Comparison of ENCODE assay signal across 3 cellular contexts in the genomic region with DNA sequence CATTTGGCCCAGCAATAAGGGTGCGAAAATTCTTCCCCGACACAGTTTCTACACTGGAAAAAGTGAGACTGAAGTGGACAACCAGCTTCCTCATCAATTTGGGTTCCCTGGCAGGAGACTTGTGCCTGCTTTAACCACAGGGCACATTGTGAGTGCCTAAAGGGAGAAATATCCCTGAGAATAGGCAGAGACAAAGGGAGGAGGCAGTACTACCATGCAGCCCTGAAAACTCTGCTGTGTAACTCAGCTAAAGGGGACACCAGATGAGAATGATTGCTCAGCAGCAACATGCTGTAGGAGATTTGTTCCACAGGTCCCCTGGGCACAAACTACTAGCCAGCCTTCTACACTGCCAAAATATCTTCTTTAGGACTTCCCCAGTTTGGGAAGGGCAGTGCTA.
TF ChIP-seq lines count a peak whose summit lies in the region.

No MANE protein-coding gene starts in this region.

TF ChIP-seq in liver, 16 proteins besides CTCF, POLR2A, EP300 and RAD21:
- no peak for TF ChIP-seq NR2F2 (IDR thresholded peaks at IDR 0.05)
- TF ChIP-seq HNF4A (conservative IDR thresholded peaks at IDR 0.05): no peak
- TF ChIP-seq RXRA (IDR thresholded peaks at IDR 0.05): no peak
- TF ChIP-seq, protein P1, sequence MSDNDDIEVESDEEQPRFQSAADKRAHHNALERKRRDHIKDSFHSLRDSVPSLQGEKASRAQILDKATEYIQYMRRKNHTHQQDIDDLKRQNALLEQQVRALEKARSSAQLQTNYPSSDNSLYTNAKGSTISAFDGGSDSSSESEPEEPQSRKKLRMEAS (IDR thresholded peaks at IDR 0.05): no peak
- peak; percentile 9 for TF ChIP-seq HNF4G (IDR thresholded peaks at IDR 0.05)
- TF ChIP-seq, protein P2, sequence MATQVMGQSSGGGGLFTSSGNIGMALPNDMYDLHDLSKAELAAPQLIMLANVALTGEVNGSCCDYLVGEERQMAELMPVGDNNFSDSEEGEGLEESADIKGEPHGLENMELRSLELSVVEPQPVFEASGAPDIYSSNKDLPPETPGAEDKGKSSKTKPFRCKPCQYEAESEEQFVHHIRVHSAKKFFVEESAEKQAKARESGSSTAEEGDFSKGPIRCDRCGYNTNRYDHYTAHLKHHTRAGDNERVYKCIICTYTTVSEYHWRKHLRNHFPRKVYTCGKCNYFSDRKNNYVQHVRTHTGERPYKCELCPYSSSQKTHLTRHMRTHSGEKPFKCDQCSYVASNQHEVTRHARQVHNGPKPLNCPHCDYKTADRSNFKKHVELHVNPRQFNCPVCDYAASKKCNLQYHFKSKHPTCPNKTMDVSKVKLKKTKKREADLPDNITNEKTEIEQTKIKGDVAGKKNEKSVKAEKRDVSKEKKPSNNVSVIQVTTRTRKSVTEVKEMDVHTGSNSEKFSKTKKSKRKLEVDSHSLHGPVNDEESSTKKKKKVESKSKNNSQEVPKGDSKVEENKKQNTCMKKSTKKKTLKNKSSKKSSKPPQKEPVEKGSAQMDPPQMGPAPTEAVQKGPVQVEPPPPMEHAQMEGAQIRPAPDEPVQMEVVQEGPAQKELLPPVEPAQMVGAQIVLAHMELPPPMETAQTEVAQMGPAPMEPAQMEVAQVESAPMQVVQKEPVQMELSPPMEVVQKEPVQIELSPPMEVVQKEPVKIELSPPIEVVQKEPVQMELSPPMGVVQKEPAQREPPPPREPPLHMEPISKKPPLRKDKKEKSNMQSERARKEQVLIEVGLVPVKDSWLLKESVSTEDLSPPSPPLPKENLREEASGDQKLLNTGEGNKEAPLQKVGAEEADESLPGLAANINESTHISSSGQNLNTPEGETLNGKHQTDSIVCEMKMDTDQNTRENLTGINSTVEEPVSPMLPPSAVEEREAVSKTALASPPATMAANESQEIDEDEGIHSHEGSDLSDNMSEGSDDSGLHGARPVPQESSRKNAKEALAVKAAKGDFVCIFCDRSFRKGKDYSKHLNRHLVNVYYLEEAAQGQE (IDR thresholded peaks at IDR 0.05): no peak
- no peak for TF ChIP-seq TAF1 (conservative IDR thresholded peaks at IDR 0.05)

TF ChIP-seq in HepG2, 621 proteins besides CTCF, POLR2A, EP300 and RAD21:
- TF ChIP-seq, protein P3, sequence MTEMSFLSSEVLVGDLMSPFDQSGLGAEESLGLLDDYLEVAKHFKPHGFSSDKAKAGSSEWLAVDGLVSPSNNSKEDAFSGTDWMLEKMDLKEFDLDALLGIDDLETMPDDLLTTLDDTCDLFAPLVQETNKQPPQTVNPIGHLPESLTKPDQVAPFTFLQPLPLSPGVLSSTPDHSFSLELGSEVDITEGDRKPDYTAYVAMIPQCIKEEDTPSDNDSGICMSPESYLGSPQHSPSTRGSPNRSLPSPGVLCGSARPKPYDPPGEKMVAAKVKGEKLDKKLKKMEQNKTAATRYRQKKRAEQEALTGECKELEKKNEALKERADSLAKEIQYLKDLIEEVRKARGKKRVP (CRISPR knock-in tag; IDR thresholded peaks at IDR 0.05): no peak
- no peak for TF ChIP-seq ARID2 (CRISPR knock-in tag; IDR thresholded peaks at IDR 0.05; ENCODE audit: borderline replicate concordance)
- no peak for TF ChIP-seq SP5 (CRISPR knock-in tag; IDR thresholded peaks at IDR 0.05; ENCODE audit: borderline replicate concordance, low read depth)
- no peak for TF ChIP-seq NCOA5 (CRISPR knock-in tag; IDR thresholded peaks at IDR 0.05)
- no peak for TF ChIP-seq SRY (CRISPR knock-in tag; IDR thresholded peaks at IDR 0.05)
- TF ChIP-seq, protein P4, sequence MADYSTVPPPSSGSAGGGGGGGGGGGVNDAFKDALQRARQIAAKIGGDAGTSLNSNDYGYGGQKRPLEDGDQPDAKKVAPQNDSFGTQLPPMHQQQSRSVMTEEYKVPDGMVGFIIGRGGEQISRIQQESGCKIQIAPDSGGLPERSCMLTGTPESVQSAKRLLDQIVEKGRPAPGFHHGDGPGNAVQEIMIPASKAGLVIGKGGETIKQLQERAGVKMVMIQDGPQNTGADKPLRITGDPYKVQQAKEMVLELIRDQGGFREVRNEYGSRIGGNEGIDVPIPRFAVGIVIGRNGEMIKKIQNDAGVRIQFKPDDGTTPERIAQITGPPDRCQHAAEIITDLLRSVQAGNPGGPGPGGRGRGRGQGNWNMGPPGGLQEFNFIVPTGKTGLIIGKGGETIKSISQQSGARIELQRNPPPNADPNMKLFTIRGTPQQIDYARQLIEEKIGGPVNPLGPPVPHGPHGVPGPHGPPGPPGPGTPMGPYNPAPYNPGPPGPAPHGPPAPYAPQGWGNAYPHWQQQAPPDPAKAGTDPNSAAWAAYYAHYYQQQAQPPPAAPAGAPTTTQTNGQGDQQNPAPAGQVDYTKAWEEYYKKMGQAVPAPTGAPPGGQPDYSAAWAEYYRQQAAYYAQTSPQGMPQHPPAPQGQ (CRISPR knock-in tag; IDR thresholded peaks at IDR 0.05; ENCODE audit: borderline replicate concordance): no peak
- no peak for TF ChIP-seq ZNF773 (CRISPR knock-in tag; IDR thresholded peaks at IDR 0.05; ENCODE audit: borderline replicate concordance)
- TF ChIP-seq, protein P5, sequence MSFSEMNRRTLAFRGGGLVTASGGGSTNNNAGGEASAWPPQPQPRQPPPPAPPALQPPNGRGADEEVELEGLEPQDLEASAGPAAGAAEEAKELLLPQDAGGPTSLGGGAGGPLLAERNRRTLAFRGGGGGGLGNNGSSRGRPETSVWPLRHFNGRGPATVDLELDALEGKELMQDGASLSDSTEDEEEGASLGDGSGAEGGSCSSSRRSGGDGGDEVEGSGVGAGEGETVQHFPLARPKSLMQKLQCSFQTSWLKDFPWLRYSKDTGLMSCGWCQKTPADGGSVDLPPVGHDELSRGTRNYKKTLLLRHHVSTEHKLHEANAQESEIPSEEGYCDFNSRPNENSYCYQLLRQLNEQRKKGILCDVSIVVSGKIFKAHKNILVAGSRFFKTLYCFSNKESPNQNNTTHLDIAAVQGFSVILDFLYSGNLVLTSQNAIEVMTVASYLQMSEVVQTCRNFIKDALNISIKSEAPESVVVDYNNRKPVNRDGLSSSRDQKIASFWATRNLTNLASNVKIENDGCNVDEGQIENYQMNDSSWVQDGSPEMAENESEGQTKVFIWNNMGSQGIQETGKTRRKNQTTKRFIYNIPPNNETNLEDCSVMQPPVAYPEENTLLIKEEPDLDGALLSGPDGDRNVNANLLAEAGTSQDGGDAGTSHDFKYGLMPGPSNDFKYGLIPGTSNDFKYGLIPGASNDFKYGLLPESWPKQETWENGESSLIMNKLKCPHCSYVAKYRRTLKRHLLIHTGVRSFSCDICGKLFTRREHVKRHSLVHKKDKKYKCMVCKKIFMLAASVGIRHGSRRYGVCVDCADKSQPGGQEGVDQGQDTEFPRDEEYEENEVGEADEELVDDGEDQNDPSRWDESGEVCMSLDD (CRISPR knock-in tag; IDR thresholded peaks at IDR 0.05; ENCODE audit: borderline replicate concordance): no peak
- TF ChIP-seq MTA1 (CRISPR knock-in tag; IDR thresholded peaks at IDR 0.05; ENCODE audit: borderline replicate concordance): no peak
- TF ChIP-seq ZNF564 (CRISPR knock-in tag; IDR thresholded peaks at IDR 0.05): no peak
- no peak for TF ChIP-seq CREB1 (IDR thresholded peaks at IDR 0.05)
- TF ChIP-seq CREB1 (CRISPR knock-in tag; IDR thresholded peaks at IDR 0.05): no peak
- TF ChIP-seq, protein P6, sequence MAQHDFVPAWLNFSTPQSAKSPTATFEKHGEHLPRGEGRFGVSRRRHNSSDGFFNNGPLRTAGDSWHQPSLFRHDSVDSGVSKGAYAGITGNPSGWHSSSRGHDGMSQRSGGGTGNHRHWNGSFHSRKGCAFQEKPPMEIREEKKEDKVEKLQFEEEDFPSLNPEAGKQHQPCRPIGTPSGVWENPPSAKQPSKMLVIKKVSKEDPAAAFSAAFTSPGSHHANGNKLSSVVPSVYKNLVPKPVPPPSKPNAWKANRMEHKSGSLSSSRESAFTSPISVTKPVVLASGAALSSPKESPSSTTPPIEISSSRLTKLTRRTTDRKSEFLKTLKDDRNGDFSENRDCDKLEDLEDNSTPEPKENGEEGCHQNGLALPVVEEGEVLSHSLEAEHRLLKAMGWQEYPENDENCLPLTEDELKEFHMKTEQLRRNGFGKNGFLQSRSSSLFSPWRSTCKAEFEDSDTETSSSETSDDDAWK (CRISPR knock-in tag; IDR thresholded peaks at IDR 0.05): no peak
- TF ChIP-seq SNAPC2 (CRISPR knock-in tag; IDR thresholded peaks at IDR 0.05): no peak
- no peak for TF ChIP-seq PLRG1 (conservative IDR thresholded peaks at IDR 0.05)
- no peak for TF ChIP-seq ATF1 (CRISPR knock-in tag; IDR thresholded peaks at IDR 0.05)
- TF ChIP-seq NR2F1 (CRISPR knock-in tag; IDR thresholded peaks at IDR 0.05): no peak
- TF ChIP-seq RNF2 (conservative IDR thresholded peaks at IDR 0.05; ENCODE audit: low read depth): no peak

TF ChIP-seq in H1, 55 proteins besides CTCF, POLR2A, EP300 and RAD21:
- TF ChIP-seq SRF (IDR thresholded peaks at IDR 0.05; ENCODE audit: low read depth, low read length): no peak
- TF ChIP-seq PHF8 (conservative IDR thresholded peaks at IDR 0.05; ENCODE audit: low read depth, low read length): no peak
- no peak for TF ChIP-seq POLR2AphosphoS5 (IDR thresholded peaks at IDR 0.05; ENCODE audit: low read depth, low read length)
- no peak for TF ChIP-seq TAF1 (IDR thresholded peaks at IDR 0.05; ENCODE audit: low read depth, low read length)
- TF ChIP-seq KDM5A (IDR thresholded peaks at IDR 0.05; ENCODE audit: low read length): no peak
- TF ChIP-seq BCL11A (IDR thresholded peaks at IDR 0.05; ENCODE audit: low read depth in 2 of 2, low read length in 2 of 2): no peak
- no peak for TF ChIP-seq MAFK (IDR thresholded peaks at IDR 0.05; ENCODE audit: low read depth, low read length)
- TF ChIP-seq ASH2L (IDR thresholded peaks at IDR 0.05; ENCODE audit: low read length): no peak
- no peak for TF ChIP-seq SP4 (IDR thresholded peaks at IDR 0.05; ENCODE audit: low read length)
- TF ChIP-seq, protein P7, sequence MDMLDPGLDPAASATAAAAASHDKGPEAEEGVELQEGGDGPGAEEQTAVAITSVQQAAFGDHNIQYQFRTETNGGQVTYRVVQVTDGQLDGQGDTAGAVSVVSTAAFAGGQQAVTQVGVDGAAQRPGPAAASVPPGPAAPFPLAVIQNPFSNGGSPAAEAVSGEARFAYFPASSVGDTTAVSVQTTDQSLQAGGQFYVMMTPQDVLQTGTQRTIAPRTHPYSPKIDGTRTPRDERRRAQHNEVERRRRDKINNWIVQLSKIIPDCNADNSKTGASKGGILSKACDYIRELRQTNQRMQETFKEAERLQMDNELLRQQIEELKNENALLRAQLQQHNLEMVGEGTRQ (IDR thresholded peaks at IDR 0.05; ENCODE audit: low read length): no peak
- TF ChIP-seq, protein P8, sequence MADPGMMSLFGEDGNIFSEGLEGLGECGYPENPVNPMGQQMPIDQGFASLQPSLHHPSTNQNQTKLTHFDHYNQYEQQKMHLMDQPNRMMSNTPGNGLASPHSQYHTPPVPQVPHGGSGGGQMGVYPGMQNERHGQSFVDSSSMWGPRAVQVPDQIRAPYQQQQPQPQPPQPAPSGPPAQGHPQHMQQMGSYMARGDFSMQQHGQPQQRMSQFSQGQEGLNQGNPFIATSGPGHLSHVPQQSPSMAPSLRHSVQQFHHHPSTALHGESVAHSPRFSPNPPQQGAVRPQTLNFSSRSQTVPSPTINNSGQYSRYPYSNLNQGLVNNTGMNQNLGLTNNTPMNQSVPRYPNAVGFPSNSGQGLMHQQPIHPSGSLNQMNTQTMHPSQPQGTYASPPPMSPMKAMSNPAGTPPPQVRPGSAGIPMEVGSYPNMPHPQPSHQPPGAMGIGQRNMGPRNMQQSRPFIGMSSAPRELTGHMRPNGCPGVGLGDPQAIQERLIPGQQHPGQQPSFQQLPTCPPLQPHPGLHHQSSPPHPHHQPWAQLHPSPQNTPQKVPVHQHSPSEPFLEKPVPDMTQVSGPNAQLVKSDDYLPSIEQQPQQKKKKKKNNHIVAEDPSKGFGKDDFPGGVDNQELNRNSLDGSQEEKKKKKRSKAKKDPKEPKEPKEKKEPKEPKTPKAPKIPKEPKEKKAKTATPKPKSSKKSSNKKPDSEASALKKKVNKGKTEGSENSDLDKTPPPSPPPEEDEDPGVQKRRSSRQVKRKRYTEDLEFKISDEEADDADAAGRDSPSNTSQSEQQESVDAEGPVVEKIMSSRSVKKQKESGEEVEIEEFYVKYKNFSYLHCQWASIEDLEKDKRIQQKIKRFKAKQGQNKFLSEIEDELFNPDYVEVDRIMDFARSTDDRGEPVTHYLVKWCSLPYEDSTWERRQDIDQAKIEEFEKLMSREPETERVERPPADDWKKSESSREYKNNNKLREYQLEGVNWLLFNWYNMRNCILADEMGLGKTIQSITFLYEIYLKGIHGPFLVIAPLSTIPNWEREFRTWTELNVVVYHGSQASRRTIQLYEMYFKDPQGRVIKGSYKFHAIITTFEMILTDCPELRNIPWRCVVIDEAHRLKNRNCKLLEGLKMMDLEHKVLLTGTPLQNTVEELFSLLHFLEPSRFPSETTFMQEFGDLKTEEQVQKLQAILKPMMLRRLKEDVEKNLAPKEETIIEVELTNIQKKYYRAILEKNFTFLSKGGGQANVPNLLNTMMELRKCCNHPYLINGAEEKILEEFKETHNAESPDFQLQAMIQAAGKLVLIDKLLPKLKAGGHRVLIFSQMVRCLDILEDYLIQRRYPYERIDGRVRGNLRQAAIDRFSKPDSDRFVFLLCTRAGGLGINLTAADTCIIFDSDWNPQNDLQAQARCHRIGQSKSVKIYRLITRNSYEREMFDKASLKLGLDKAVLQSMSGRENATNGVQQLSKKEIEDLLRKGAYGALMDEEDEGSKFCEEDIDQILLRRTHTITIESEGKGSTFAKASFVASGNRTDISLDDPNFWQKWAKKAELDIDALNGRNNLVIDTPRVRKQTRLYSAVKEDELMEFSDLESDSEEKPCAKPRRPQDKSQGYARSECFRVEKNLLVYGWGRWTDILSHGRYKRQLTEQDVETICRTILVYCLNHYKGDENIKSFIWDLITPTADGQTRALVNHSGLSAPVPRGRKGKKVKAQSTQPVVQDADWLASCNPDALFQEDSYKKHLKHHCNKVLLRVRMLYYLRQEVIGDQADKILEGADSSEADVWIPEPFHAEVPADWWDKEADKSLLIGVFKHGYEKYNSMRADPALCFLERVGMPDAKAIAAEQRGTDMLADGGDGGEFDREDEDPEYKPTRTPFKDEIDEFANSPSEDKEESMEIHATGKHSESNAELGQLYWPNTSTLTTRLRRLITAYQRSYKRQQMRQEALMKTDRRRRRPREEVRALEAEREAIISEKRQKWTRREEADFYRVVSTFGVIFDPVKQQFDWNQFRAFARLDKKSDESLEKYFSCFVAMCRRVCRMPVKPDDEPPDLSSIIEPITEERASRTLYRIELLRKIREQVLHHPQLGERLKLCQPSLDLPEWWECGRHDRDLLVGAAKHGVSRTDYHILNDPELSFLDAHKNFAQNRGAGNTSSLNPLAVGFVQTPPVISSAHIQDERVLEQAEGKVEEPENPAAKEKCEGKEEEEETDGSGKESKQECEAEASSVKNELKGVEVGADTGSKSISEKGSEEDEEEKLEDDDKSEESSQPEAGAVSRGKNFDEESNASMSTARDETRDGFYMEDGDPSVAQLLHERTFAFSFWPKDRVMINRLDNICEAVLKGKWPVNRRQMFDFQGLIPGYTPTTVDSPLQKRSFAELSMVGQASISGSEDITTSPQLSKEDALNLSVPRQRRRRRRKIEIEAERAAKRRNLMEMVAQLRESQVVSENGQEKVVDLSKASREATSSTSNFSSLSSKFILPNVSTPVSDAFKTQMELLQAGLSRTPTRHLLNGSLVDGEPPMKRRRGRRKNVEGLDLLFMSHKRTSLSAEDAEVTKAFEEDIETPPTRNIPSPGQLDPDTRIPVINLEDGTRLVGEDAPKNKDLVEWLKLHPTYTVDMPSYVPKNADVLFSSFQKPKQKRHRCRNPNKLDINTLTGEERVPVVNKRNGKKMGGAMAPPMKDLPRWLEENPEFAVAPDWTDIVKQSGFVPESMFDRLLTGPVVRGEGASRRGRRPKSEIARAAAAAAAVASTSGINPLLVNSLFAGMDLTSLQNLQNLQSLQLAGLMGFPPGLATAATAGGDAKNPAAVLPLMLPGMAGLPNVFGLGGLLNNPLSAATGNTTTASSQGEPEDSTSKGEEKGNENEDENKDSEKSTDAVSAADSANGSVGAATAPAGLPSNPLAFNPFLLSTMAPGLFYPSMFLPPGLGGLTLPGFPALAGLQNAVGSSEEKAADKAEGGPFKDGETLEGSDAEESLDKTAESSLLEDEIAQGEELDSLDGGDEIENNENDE (IDR thresholded peaks at IDR 0.05; ENCODE audit: insufficient replicate concordance, low read length): no peak
- no peak for TF ChIP-seq ZNF274 (IDR thresholded peaks at IDR 0.05; ENCODE audit: borderline replicate concordance, extremely low read depth, low read length)
- no peak for TF ChIP-seq SIN3A (conservative IDR thresholded peaks at IDR 0.05 in 1 of 2, IDR thresholded peaks at IDR 0.05 in 1 of 2; ENCODE audit: low read depth in 1 of 2, low read length in 2 of 2)
TF ChIP-seq in H1: peak in this region for 0.
